Comparison of ENCODE assay signal across 8 cellular contexts in genomic region chr15:65049418-65049840, GRCh38. TPM values are rescaled to one million over a fixed set of nuclear protein-coding genes. Genes with fewer than 3 reads are reported as not detected.
DNase-seq lines count a peak whose midpoint lies in the region; ATAC-seq and TF ChIP-seq lines count a peak whose summit lies in the region.

No MANE protein-coding gene starts in this region.

- H3K79me2 ChIP-seq in fibroblast of lung (ENCODE audit: control insufficient read depth, insufficient read depth, low read length): no peaks in the 10 kb centered on the region

- H3K9me3 Mint-ChIP-seq in activated T-helper 1 cell treated with anti-CD3 and anti-CD28 coated beads, Interleukin-12 subunit alpha, Interleukin-12 subunit beta, Interleukin-2, Interleukin-4 antibody, amounts not matched to agents 30 ng/mL and 10 ng/mL and 1 ng/mL, durations not matched to agents 14 hours and 24 hours and 36 hours: no peaks in the 10 kb centered on the region
- H3K9me3 Mint-ChIP-seq in naive thymus-derived CD8-positive, alpha-beta T cell: no peaks in the 10 kb centered on the region

- TF ChIP-seq RAD21 in Ishikawa (IDR thresholded peaks at IDR 0.05; ENCODE audit: low read depth): no peak

- CTCF ChIA-PET in Panc1 (lab: Charles Lee): interaction anchor here (0.6 kb wide), 1 partner anchor 215 kb away, joined by 3 read pairs; no protein-coding TSS in a partner anchor

- peak overlapping the region; percentile 57 for H3K4me3 Mint-ChIP-seq in activated T-helper 1 cell treated with anti-CD3 and anti-CD28 coated beads, Interleukin-12 subunit alpha, Interleukin-12 subunit beta, Interleukin-2, Interleukin-4 antibody, amounts not matched to agents 30 ng/mL and 10 ng/mL and 1 ng/mL, durations not matched to agents 14 hours and 24 hours and 36 hours
- H3K4me3 Mint-ChIP-seq in naive thymus-derived CD8-positive, alpha-beta T cell: peak overlapping the region; percentile 57 to 83 (median 69)

- H3K36me3 Mint-ChIP-seq in activated T-helper 1 cell treated with anti-CD3 and anti-CD28 coated beads, Interleukin-12 subunit alpha, Interleukin-12 subunit beta, Interleukin-2, Interleukin-4 antibody, amounts not matched to agents 30 ng/mL and 10 ng/mL and 1 ng/mL, durations not matched to agents 14 hours and 24 hours and 36 hours (ENCODE audit: low read depth): no peaks in the 10 kb centered on the region
- no peaks in the 10 kb centered on the region for H3K36me3 Mint-ChIP-seq in naive thymus-derived CD8-positive, alpha-beta T cell

- no peak overlapping the region for H2AFZ ChIP-seq in fibroblast of lung (ENCODE audit: low read length)

- peaks cover 15% of the 10 kb centered on the region for H3K4me1 Mint-ChIP-seq in activated T-helper 1 cell treated with anti-CD3 and anti-CD28 coated beads, Interleukin-12 subunit alpha, Interleukin-12 subunit beta, Interleukin-2, Interleukin-4 antibody, amounts not matched to agents 30 ng/mL and 10 ng/mL and 1 ng/mL, durations not matched to agents 14 hours and 24 hours and 36 hours (ENCODE audit: low read depth)
- H3K4me1 Mint-ChIP-seq in naive thymus-derived CD8-positive, alpha-beta T cell: peaks cover 10 to 14% (median 13%) of the 10 kb centered on the region in 4 donors

- no peak overlapping the region for H3K9ac ChIP-seq in fibroblast of lung (ENCODE audit: insufficient read depth, low read length)

- peak overlapping the region; percentile 36 for H3K27ac Mint-ChIP-seq in activated T-helper 1 cell treated with anti-CD3 and anti-CD28 coated beads, Interleukin-12 subunit alpha, Interleukin-12 subunit beta, Interleukin-2, Interleukin-4 antibody, amounts not matched to agents 30 ng/mL and 10 ng/mL and 1 ng/mL, durations not matched to agents 14 hours and 24 hours and 36 hours
- H3K27ac Mint-ChIP-seq in naive thymus-derived CD8-positive, alpha-beta T cell: peak overlapping the region in 7 of 10 donors; percentile 73 to 95 (median 82)

- intact Hi-C loops in Panc1 (cut with micrococcal nuclease; ENCODE audit: unreplicated experiment): no loop called here
- intact Hi-C loops in activated T-helper 1 cell treated with anti-CD3 and anti-CD28 coated beads, Interleukin-12 subunit alpha, Interleukin-12 subunit beta, Interleukin-2, Interleukin-4 antibody, amounts not matched to agents 30 ng/mL and 10 ng/mL and 1 ng/mL, durations not matched to agents 14 hours and 24 hours and 36 hours (cut with micrococcal nuclease): loop anchor here (1.0 to 2.0 kb wide), 3 partner anchors 21 to 1337 kb away; partner anchors contain the start of genes MAP2K1, MTFMT and RNU5A-1

- H3K27ac ChIP-seq in Panc1 (ENCODE audit: low read length) (no peak overlapping the region), fibroblast of lung (ENCODE audit: insufficient read depth, low read length) (peak overlapping the region; percentile 13)

- no peaks in the 10 kb centered on the region for H4K20me1 ChIP-seq in fibroblast of lung (ENCODE audit: control insufficient read depth, extremely low read depth, insufficient read depth, low read length)

- peak; percentile 94 for DNase-seq in COLO668 (lab: John Stamatoyannopoulos, UW; ENCODE audit: unreplicated experiment)
- peak; percentile 65 for DNase-seq in Panc1 (ENCODE audit: low read depth, low spot score)
- DNase-seq in activated T-helper 1 cell treated with anti-CD3 and anti-CD28 coated beads, Interleukin-12 subunit alpha, Interleukin-12 subunit beta, Interleukin-2, Interleukin-4 antibody, amounts not matched to agents 30 ng/mL and 10 ng/mL and 1 ng/mL, durations not matched to agents 14 hours and 24 hours and 36 hours (ENCODE audit: low spot score): peak; percentile 84
- DNase-seq in fibroblast of lung (ENCODE audit: low read depth in 2 of 2): peak; percentile 79 to 92
- DNase-seq in naive thymus-derived CD8-positive, alpha-beta T cell: peak; percentile 71 to 93 (median 84)
- peak; percentile 72 to 88 for DNase-seq in stimulated activated CD8-positive, alpha-beta memory T cell treated with anti-CD3 and anti-CD28 coated beads, Interleukin-7, amount 100 ng/mL, for 48 hours (ENCODE audit: extremely low read depth in 1 of 2, low read depth in 1 of 2)

- no peak overlapping the region for H3K4me2 ChIP-seq in fibroblast of lung (ENCODE audit: extremely low read depth, insufficient read depth, low read length)

- POLR2A ChIA-PET in Panc1 (lab: Charles Lee): interaction anchor here (0.9 kb wide), 1 partner anchor 255 kb away, joined by 14 read pairs; the partner anchor contains the start of gene RNU5B-1
- POLR2A ChIA-PET in naive thymus-derived CD8-positive, alpha-beta T cell (lab: Charles Lee): no interaction called here

- peak; percentile 73 for ATAC-seq in GM21528 (IDR thresholded peaks at IDR 0.05; ENCODE audit: low FRiP score, unreplicated experiment)
- ATAC-seq in Panc1: peak; percentile 98
- ATAC-seq in naive thymus-derived CD8-positive, alpha-beta T cell: peak; percentile 99 to 100

- H3K27me3 ChIP-seq in Panc1 (ENCODE audit: control insufficient read depth, insufficient read depth, low read length) (no peaks in the 10 kb centered on the region), fibroblast of lung (ENCODE audit: control insufficient read depth, insufficient read depth, low read length) (no peaks in the 10 kb centered on the region)

- no TSS peak for BruUV-seq in Panc1 (replicated peaks; lab: Mats Ljungman, UMichigan)

- H3K36me3 ChIP-seq in Panc1 (ENCODE audit: control insufficient read depth, insufficient read depth, low read length) (no peaks in the 10 kb centered on the region), fibroblast of lung (ENCODE audit: control insufficient read depth, insufficient read depth, low read length) (no peaks in the 10 kb centered on the region)

- peaks cover 7% of the 10 kb centered on the region for H3K4me1 ChIP-seq in Panc1 (ENCODE audit: control insufficient read depth, insufficient read depth, low read length)
- peaks cover 24% of the 10 kb centered on the region for H3K4me1 ChIP-seq in fibroblast of lung (ENCODE audit: control insufficient read depth, extremely low read depth, insufficient read depth, low read length)

- in situ Hi-C loops in Panc1 (cut with HindIII; ENCODE audit: low pct_unique_long_range_greater_than_20kb, low sequenced_read_pairs): no loop called here

- peak overlapping the region; percentile 51 to 66 for H3K4me3 ChIP-seq in Panc1 (ENCODE audit: low read depth in 2 of 2, low read length in 2 of 2)
- peak overlapping the region in 2 of 4 experiments; percentile 22 to 35 for H3K4me3 ChIP-seq in fibroblast of lung (replicated peaks in 1 of 4; ENCODE audit: control extremely low read depth in 1 of 4, insufficient read depth in 1 of 4, low read depth in 3 of 4, low read length in 4 of 4)

- peaks cover 2% of the 10 kb centered on the region for H3K27me3 Mint-ChIP-seq in activated T-helper 1 cell treated with anti-CD3 and anti-CD28 coated beads, Interleukin-12 subunit alpha, Interleukin-12 subunit beta, Interleukin-2, Interleukin-4 antibody, amounts not matched to agents 30 ng/mL and 10 ng/mL and 1 ng/mL, durations not matched to agents 14 hours and 24 hours and 36 hours (ENCODE audit: insufficient read depth)
- H3K27me3 Mint-ChIP-seq in naive thymus-derived CD8-positive, alpha-beta T cell: peaks cover 0 to 5% (median 0%) of the 10 kb centered on the region in 5 donors

- TF ChIP-seq EP300 in Ishikawa (IDR thresholded peaks at IDR 0.05; ENCODE audit: borderline replicate concordance): no peak

- H3K9me3 ChIP-seq in Panc1 (ENCODE audit: control insufficient read depth, insufficient read depth, low read depth, low read length) (no peaks in the 10 kb centered on the region), fibroblast of lung (ENCODE audit: control insufficient read depth, insufficient read depth, low read depth, low read length) (no peaks in the 10 kb centered on the region)

- no peak for TF ChIP-seq CTCF in Panc1 (IDR thresholded peaks at IDR 0.05)
- no peak for TF ChIP-seq CTCF in fibroblast of lung (conservative IDR thresholded peaks at IDR 0.05 in 1 of 2, IDR thresholded peaks at IDR 0.05 in 1 of 2; ENCODE audit: low read depth in 1 of 2, low read length in 2 of 2)

RNA-seq across cellular contexts. Expression of gene SLC51B, which starts 4.2 kb away (rescaled TPM):
- total RNA-seq in Panc1 (2021; ENCODE audit: unreplicated experiment) (0.51 TPM), fibroblast of lung (0.51 and 0.66 TPM in 2 replicates)
- 0.40 TPM for polyA plus RNA-seq in Panc1 (2012; ENCODE audit: insufficient read length)
- total RNA-seq in activated T-helper 1 cell treated with anti-CD3 and anti-CD28 coated beads, Interleukin-12 subunit alpha, Interleukin-12 subunit beta, Interleukin-2, Interleukin-4 antibody, amounts not matched to agents 30 ng/mL and 10 ng/mL and 1 ng/mL, durations not matched to agents 14 hours and 24 hours and 36 hours: not detected in 2 replicates
- 0.98 and 1.2 TPM in 2 replicates for polyA plus RNA-seq in fibroblast of lung
- polyA plus RNA-seq in fibroblast of lung (2012): 1.3 TPM in 2 replicates
- polyA minus RNA-seq in fibroblast of lung (ENCODE audit: low replicate concordance): not detected in 2 replicates
- total RNA-seq in naive thymus-derived CD8-positive, alpha-beta T cell: not detected
- polyA plus RNA-seq in naive thymus-derived CD8-positive, alpha-beta T cell: not detected

RNA-seq across cellular contexts. Expression of gene RASL12, which starts 18.4 kb away (rescaled TPM):
- total RNA-seq in Panc1 (2021; ENCODE audit: unreplicated experiment): 0.67 TPM
- 0.85 TPM for polyA plus RNA-seq in Panc1 (2012; ENCODE audit: insufficient read length)
- not detected in 2 replicates for total RNA-seq in activated T-helper 1 cell treated with anti-CD3 and anti-CD28 coated beads, Interleukin-12 subunit alpha, Interleukin-12 subunit beta, Interleukin-2, Interleukin-4 antibody, amounts not matched to agents 30 ng/mL and 10 ng/mL and 1 ng/mL, durations not matched to agents 14 hours and 24 hours and 36 hours
- 49.3 and 50.5 TPM in 2 replicates for total RNA-seq in fibroblast of lung
- 9.1 and 16.9 TPM in 2 replicates for polyA plus RNA-seq in fibroblast of lung
- polyA plus RNA-seq in fibroblast of lung (2012): 11.0 and 20.3 TPM in 2 replicates
- polyA minus RNA-seq in fibroblast of lung (ENCODE audit: low replicate concordance): 22.5 and 40.8 TPM in 2 replicates
- total RNA-seq in naive thymus-derived CD8-positive, alpha-beta T cell: not detected
- polyA plus RNA-seq in naive thymus-derived CD8-positive, alpha-beta T cell: not detected

RNA-seq across cellular contexts. Expression of gene MTFMT, which starts 20.0 kb away (rescaled TPM):
- 19.4 TPM for total RNA-seq in Panc1 (2021; ENCODE audit: unreplicated experiment)
- 14.5 TPM for polyA plus RNA-seq in Panc1 (2012; ENCODE audit: insufficient read length)
- 18.8 and 21.1 TPM in 2 replicates for total RNA-seq in activated T-helper 1 cell treated with anti-CD3 and anti-CD28 coated beads, Interleukin-12 subunit alpha, Interleukin-12 subunit beta, Interleukin-2, Interleukin-4 antibody, amounts not matched to agents 30 ng/mL and 10 ng/mL and 1 ng/mL, durations not matched to agents 14 hours and 24 hours and 36 hours
- total RNA-seq in fibroblast of lung: 17.0 and 17.5 TPM in 2 replicates
- 12.6 and 16.6 TPM in 2 replicates for polyA plus RNA-seq in fibroblast of lung
- 11.3 and 11.8 TPM in 2 replicates for polyA plus RNA-seq in fibroblast of lung (2012)
- 1.9 and 2.6 TPM in 2 replicates for polyA minus RNA-seq in fibroblast of lung (ENCODE audit: low replicate concordance)
- 10 to 100 TPM; 19.4 to 21.2 TPM for total RNA-seq in naive thymus-derived CD8-positive, alpha-beta T cell
- polyA plus RNA-seq in naive thymus-derived CD8-positive, alpha-beta T cell: 10 to 100 TPM; 19.6 to 30.2 (median 23.0) TPM

RNA-seq across cellular contexts. Expression of gene KBTBD13, which starts 27.1 kb away (rescaled TPM):
- total RNA-seq in Panc1 (2021; ENCODE audit: unreplicated experiment): not detected
- polyA plus RNA-seq in Panc1 (2012; ENCODE audit: insufficient read length): not detected
- not detected in 2 replicates for total RNA-seq in activated T-helper 1 cell treated with anti-CD3 and anti-CD28 coated beads, Interleukin-12 subunit alpha, Interleukin-12 subunit beta, Interleukin-2, Interleukin-4 antibody, amounts not matched to agents 30 ng/mL and 10 ng/mL and 1 ng/mL, durations not matched to agents 14 hours and 24 hours and 36 hours
- total RNA-seq in fibroblast of lung: not detected in 2 replicates
- polyA plus RNA-seq in fibroblast of lung: 0.02 TPM in 1 of 2 replicates, not detected in the other
- not detected in 2 replicates for polyA plus RNA-seq in fibroblast of lung (2012)
- not detected in 2 replicates for polyA minus RNA-seq in fibroblast of lung (ENCODE audit: low replicate concordance)
- total RNA-seq in naive thymus-derived CD8-positive, alpha-beta T cell: not detected
- not detected for polyA plus RNA-seq in naive thymus-derived CD8-positive, alpha-beta T cell

RNA-seq across cellular contexts. Expression of gene SPG21, which starts 59.7 kb away (rescaled TPM):
- total RNA-seq in Panc1 (2021; ENCODE audit: unreplicated experiment): 124 TPM
- polyA plus RNA-seq in Panc1 (2012; ENCODE audit: insufficient read length): 83.1 TPM
- total RNA-seq in activated T-helper 1 cell treated with anti-CD3 and anti-CD28 coated beads, Interleukin-12 subunit alpha, Interleukin-12 subunit beta, Interleukin-2, Interleukin-4 antibody, amounts not matched to agents 30 ng/mL and 10 ng/mL and 1 ng/mL, durations not matched to agents 14 hours and 24 hours and 36 hours: 70.2 and 73.3 TPM in 2 replicates
- total RNA-seq in fibroblast of lung: 68.4 and 90.4 TPM in 2 replicates
- polyA plus RNA-seq in fibroblast of lung: 89.9 and 95.3 TPM in 2 replicates
- polyA plus RNA-seq in fibroblast of lung (2012): 70.6 and 71.8 TPM in 2 replicates
- 37.3 and 39.0 TPM in 2 replicates for polyA minus RNA-seq in fibroblast of lung (ENCODE audit: low replicate concordance)
- 10 to 100 TPM; 55.2 to 58.2 TPM for total RNA-seq in naive thymus-derived CD8-positive, alpha-beta T cell
- 100 to 1,000 TPM; 117 to 129 (median 124) TPM for polyA plus RNA-seq in naive thymus-derived CD8-positive, alpha-beta T cell

Comparison
In these comparisons a context has a peak if more than half of its experiments do, and no peak if none do; other contexts are left out.
1. RNA of gene RASL12, which starts 18.4 kb away (total RNA-seq): 49.3 to 50.5 TPM in fibroblast of lung; 0.67 TPM in Panc1 (single experiment), not detected in naive thymus-derived CD8-positive, alpha-beta T cell and not detected in activated T-helper 1 cell treated with anti-CD3 and anti-CD28 coated beads, Interleukin-12 subunit alpha, Interleukin-12 subunit beta, Interleukin-2, Interleukin-4 antibody, amounts not matched to agents 30 ng/mL and 10 ng/mL and 1 ng/mL, durations not matched to agents 14 hours and 24 hours and 36 hours; every median in the first group is over 10 times any median in the second.
2. Peak in every context shown above with its lines, with median percentiles within 50 percentile points of each other: DNase-seq and ATAC-seq.